Comparison of ENCODE assay signal across 19 cellular contexts in genomic region chr5:143017992-143018391, GRCh38.
DNase-seq lines count a peak whose midpoint lies in the region; ATAC-seq and TF ChIP-seq lines count a peak whose summit lies in the region.
"Had no signal": no experiment of that assay in that cellular context is flagged by ENCODE, and none has a peak within 500 bp of the region (broad histone marks: within the 10 kb centered on the region; RNA-seq: fewer than 3 reads in every experiment).

No MANE protein-coding gene starts in this region.

- peak overlapping the region; percentile 29 for H3K27ac Mint-ChIP-seq in stimulated activated naive CD8-positive, alpha-beta T cell treated with anti-CD3 and anti-CD28 coated beads, Interleukin-15, Interleukin-2, amounts not matched to agents 100 ng/mL and 50 ng/mL, for 24 hours
- no peak overlapping the region for H3K27ac Mint-ChIP-seq in stimulated activated naive CD8-positive, alpha-beta T cell treated with anti-CD3 and anti-CD28 coated beads, Interleukin-15, amount 100 ng/mL, for 72 hours
- H3K27ac Mint-ChIP-seq in central memory CD8-positive, alpha-beta T cell (ENCODE audit: low read depth): peak overlapping the region; percentile 13
- H3K27ac Mint-ChIP-seq in natural killer cell: peak overlapping the region; percentile 45 to 81
- H3K27ac Mint-ChIP-seq in activated CD4-positive, alpha-beta T cell treated with anti-CD3 and anti-CD28 coated beads, Interleukin-2, amount 10 ng/mL, durations not matched to agents 7 days and 5 days: no peak overlapping the region
- H3K27ac Mint-ChIP-seq: HFFc6 had no signal

- peaks cover 72% of the 10 kb centered on the region for H3K4me1 Mint-ChIP-seq in stimulated activated naive CD8-positive, alpha-beta T cell treated with anti-CD3 and anti-CD28 coated beads, Interleukin-15, Interleukin-2, amounts not matched to agents 100 ng/mL and 50 ng/mL, for 24 hours (ENCODE audit: low read depth)
- peaks cover 71% of the 10 kb centered on the region for H3K4me1 Mint-ChIP-seq in stimulated activated naive CD8-positive, alpha-beta T cell treated with anti-CD3 and anti-CD28 coated beads, Interleukin-15, amount 100 ng/mL, for 72 hours
- H3K4me1 Mint-ChIP-seq in central memory CD8-positive, alpha-beta T cell: peaks cover 22% of the 10 kb centered on the region
- H3K4me1 Mint-ChIP-seq in natural killer cell: peaks cover 21 to 26% of the 10 kb centered on the region in 2 donors
- peaks cover 14% of the 10 kb centered on the region for H3K4me1 Mint-ChIP-seq in activated CD4-positive, alpha-beta T cell treated with anti-CD3 and anti-CD28 coated beads, Interleukin-2, amount 10 ng/mL, durations not matched to agents 7 days and 5 days

- intact Hi-C loops in natural killer cell (cut with micrococcal nuclease): no loop called here

- H3K36me3 Mint-ChIP-seq in stimulated activated naive CD8-positive, alpha-beta T cell treated with anti-CD3 and anti-CD28 coated beads, Interleukin-15, Interleukin-2, amounts not matched to agents 100 ng/mL and 50 ng/mL, for 24 hours (ENCODE audit: low read depth): peaks cover 50% of the 10 kb centered on the region
- peaks cover 17% of the 10 kb centered on the region for H3K36me3 Mint-ChIP-seq in central memory CD8-positive, alpha-beta T cell (ENCODE audit: insufficient read depth)
- peaks cover 24% of the 10 kb centered on the region for H3K36me3 Mint-ChIP-seq in natural killer cell
- peaks cover 21% of the 10 kb centered on the region for H3K36me3 Mint-ChIP-seq in activated CD4-positive, alpha-beta T cell treated with anti-CD3 and anti-CD28 coated beads, Interleukin-2, amount 10 ng/mL, durations not matched to agents 7 days and 5 days (ENCODE audit: low read depth)

- CTCF ChIA-PET in activated CD4-positive, alpha-beta T cell treated with anti-CD3 and anti-CD28 coated beads, Interleukin-2, amount 10 ng/mL, durations not matched to agents 7 days and 5 days (lab: Charles Lee): interaction anchor here (2.2 kb wide), 1 partner anchor 15 kb away, joined by 8 read pairs; no protein-coding TSS in a partner anchor

- H3K27me3 Mint-ChIP-seq in stimulated activated naive CD8-positive, alpha-beta T cell treated with anti-CD3 and anti-CD28 coated beads, Interleukin-15, Interleukin-2, amounts not matched to agents 100 ng/mL and 50 ng/mL, for 24 hours: no peaks in the 10 kb centered on the region
- no peaks in the 10 kb centered on the region for H3K27me3 Mint-ChIP-seq in stimulated activated naive CD8-positive, alpha-beta T cell treated with anti-CD3 and anti-CD28 coated beads, Interleukin-15, amount 100 ng/mL, for 72 hours
- H3K27me3 Mint-ChIP-seq in central memory CD8-positive, alpha-beta T cell: no peaks in the 10 kb centered on the region
- H3K27me3 Mint-ChIP-seq in natural killer cell (ENCODE audit: low read depth in 2 of 2): no peaks in the 10 kb centered on the region
- H3K27me3 Mint-ChIP-seq in activated CD4-positive, alpha-beta T cell treated with anti-CD3 and anti-CD28 coated beads, Interleukin-2, amount 10 ng/mL, durations not matched to agents 7 days and 5 days: no peaks in the 10 kb centered on the region
- H3K27me3 Mint-ChIP-seq: CD4-positive, alpha-beta memory T cell had no signal

- H3K9me3 Mint-ChIP-seq in stimulated activated naive CD8-positive, alpha-beta T cell treated with anti-CD3 and anti-CD28 coated beads, Interleukin-15, Interleukin-2, amounts not matched to agents 100 ng/mL and 50 ng/mL, for 24 hours: no peaks in the 10 kb centered on the region
- peaks cover 13 to 14% of the 10 kb centered on the region in 2 donors for H3K9me3 Mint-ChIP-seq in stimulated activated naive CD8-positive, alpha-beta T cell treated with anti-CD3 and anti-CD28 coated beads, Interleukin-15, amount 100 ng/mL, for 72 hours
- no peaks in the 10 kb centered on the region for H3K9me3 Mint-ChIP-seq in central memory CD8-positive, alpha-beta T cell
- no peaks in the 10 kb centered on the region for H3K9me3 Mint-ChIP-seq in natural killer cell
- peaks cover 5% of the 10 kb centered on the region for H3K9me3 Mint-ChIP-seq in activated CD4-positive, alpha-beta T cell treated with anti-CD3 and anti-CD28 coated beads, Interleukin-2, amount 10 ng/mL, durations not matched to agents 7 days and 5 days
- H3K9me3 Mint-ChIP-seq: CD14-positive monocyte; CD4-positive, alpha-beta memory T cell; HFFc6 had no signal

- no peak for DNase-seq in stimulated activated naive CD8-positive, alpha-beta T cell treated with anti-CD3 and anti-CD28 coated beads, Interleukin-15, amount 100 ng/mL, for 72 hours
- DNase-seq in central memory CD8-positive, alpha-beta T cell (ENCODE audit: low spot score in 2 of 2): no peak
- DNase-seq in natural killer cell: no peak
- no peak for DNase-seq in activated CD4-positive, alpha-beta T cell treated with anti-CD3 and anti-CD28 coated beads, Interleukin-2, amount 10 ng/mL, durations not matched to agents 7 days and 5 days
- DNase-seq: 8988T; Calu3; CD4-positive, alpha-beta memory T cell; DMS53; DND-41; EL; GOT3; H7; HFFc6; IMR-90 had no signal

- no peak for TF ChIP-seq CTCF in natural killer cell (IDR thresholded peaks at IDR 0.05)

- no peak overlapping the region for H3K4me3 Mint-ChIP-seq in stimulated activated naive CD8-positive, alpha-beta T cell treated with anti-CD3 and anti-CD28 coated beads, Interleukin-15, Interleukin-2, amounts not matched to agents 100 ng/mL and 50 ng/mL, for 24 hours
- H3K4me3 Mint-ChIP-seq in stimulated activated naive CD8-positive, alpha-beta T cell treated with anti-CD3 and anti-CD28 coated beads, Interleukin-15, amount 100 ng/mL, for 72 hours: no peak overlapping the region
- no peak overlapping the region for H3K4me3 Mint-ChIP-seq in central memory CD8-positive, alpha-beta T cell
- H3K4me3 Mint-ChIP-seq in natural killer cell: no peak overlapping the region
- H3K4me3 Mint-ChIP-seq in activated CD4-positive, alpha-beta T cell treated with anti-CD3 and anti-CD28 coated beads, Interleukin-2, amount 10 ng/mL, durations not matched to agents 7 days and 5 days: no peak overlapping the region
- H3K4me3 Mint-ChIP-seq: CD14-positive monocyte; CD4-positive, alpha-beta memory T cell; HFFc6 had no signal

- POLR2A ChIA-PET in activated CD4-positive, alpha-beta T cell treated with anti-CD3 and anti-CD28 coated beads, Interleukin-2, amount 10 ng/mL, durations not matched to agents 7 days and 5 days (lab: Charles Lee): no interaction called here

- ATAC-seq in stimulated activated naive CD8-positive, alpha-beta T cell treated with anti-CD3 and anti-CD28 coated beads, Interleukin-15, amount 100 ng/mL, for 72 hours: no peak
- ATAC-seq in central memory CD8-positive, alpha-beta T cell (replicated peaks; ENCODE audit: extremely low read depth, poor library complexity, severe bottlenecking): no peak
- no peak for ATAC-seq in natural killer cell
- ATAC-seq in SK-N-SH treated with all-trans-retinoic acid at 6 μM for 48 hours: no peak
- ATAC-seq in GM18502 (IDR thresholded peaks at IDR 0.05; ENCODE audit: poor library complexity, unreplicated experiment): no peak
- ATAC-seq: HCT116 had no signal

TF ChIP-seq in SK-N-SH treated with all-trans-retinoic acid at 6 μM for 48 hours, 23 proteins besides CTCF, POLR2A, EP300 and RAD21:
- TF ChIP-seq ARNTL (CRISPR knock-in tag; IDR thresholded peaks at IDR 0.05; ENCODE audit: borderline replicate concordance, low read depth) (no peak), RARB (CRISPR knock-in tag; IDR thresholded peaks at IDR 0.05) (no peak), BACH2 (CRISPR knock-in tag; IDR thresholded peaks at IDR 0.05; ENCODE audit: borderline replicate concordance) (no peak), TCF4 (CRISPR knock-in tag; IDR thresholded peaks at IDR 0.05; ENCODE audit: borderline replicate concordance) (no peak), ISL1 (CRISPR knock-in tag; IDR thresholded peaks at IDR 0.05) (no peak), ZNF8 (CRISPR knock-in tag; IDR thresholded peaks at IDR 0.05) (no peak)

Comparison
In these comparisons a context has a peak if more than half of its experiments do, and no peak if none do; other contexts are left out.
1. H3K27ac Mint-ChIP-seq: peak in stimulated activated naive CD8-positive, alpha-beta T cell treated with anti-CD3 and anti-CD28 coated beads, Interleukin-15, Interleukin-2, amounts not matched to agents 100 ng/mL and 50 ng/mL, for 24 hours (single experiment), central memory CD8-positive, alpha-beta T cell (single experiment) and natural killer cell (2 of 2); none in stimulated activated naive CD8-positive, alpha-beta T cell treated with anti-CD3 and anti-CD28 coated beads, Interleukin-15, amount 100 ng/mL, for 72 hours (0 of 2) and activated CD4-positive, alpha-beta T cell treated with anti-CD3 and anti-CD28 coated beads, Interleukin-2, amount 10 ng/mL, durations not matched to agents 7 days and 5 days (single experiment).